ENCODE assay signal across 1 cellular context in the genomic region with DNA sequence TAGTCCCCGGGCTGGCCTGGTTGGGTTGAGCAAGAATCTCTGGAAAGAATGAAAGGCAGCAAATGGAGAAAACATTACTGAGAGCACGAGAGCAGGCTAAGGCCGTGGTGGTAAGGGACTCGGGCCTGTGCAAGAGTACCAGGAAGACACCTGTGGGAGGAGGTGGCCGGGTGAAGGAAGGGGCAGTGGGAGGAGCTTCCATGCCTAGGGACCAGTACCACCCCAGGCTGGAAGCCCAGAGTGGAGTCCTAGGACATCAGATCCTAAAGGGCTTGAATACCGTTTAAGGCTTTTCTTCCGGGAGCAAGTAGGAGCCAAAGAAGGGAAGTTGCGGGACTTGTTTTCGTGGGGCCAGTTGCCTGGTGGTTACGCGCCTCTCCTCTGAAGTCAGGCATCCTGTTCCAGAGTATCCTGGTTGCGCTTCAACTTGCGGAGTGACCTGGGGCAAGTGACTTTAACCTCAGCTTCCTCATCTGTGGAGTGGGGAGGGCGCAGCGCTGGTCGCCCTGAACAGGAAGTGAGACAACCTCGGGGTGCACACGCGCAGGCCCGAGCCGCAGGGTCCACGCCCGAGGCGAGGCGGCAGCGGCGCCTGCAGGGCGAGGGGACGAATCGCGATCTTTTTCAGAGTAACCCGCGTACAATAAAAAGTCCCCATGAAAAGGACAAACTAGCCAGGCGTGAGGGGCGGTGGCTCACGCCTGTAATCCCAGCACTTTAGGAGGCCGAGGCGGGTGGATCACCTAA.
A peak's percentile ranks its signal among the peaks of the same experiment; 100 is the strongest.
TF ChIP-seq lines count a peak whose summit lies in the region.

No MANE protein-coding gene starts in this region.

TF ChIP-seq in HepG2, 621 proteins besides CTCF, POLR2A, EP300 and RAD21 (continued from another document and continues in another):
- TF ChIP-seq E2F5 (CRISPR knock-in tag; conservative IDR thresholded peaks at IDR 0.05): 0 out of 2 replicates have a peak, but pooled peaks have one; percentile 27
- peak in 1 of 2 experiments; percentile 64; a peak in 1 of 4 replicates for TF ChIP-seq KLF16 (CRISPR knock-in tag; IDR thresholded peaks at IDR 0.05)
- no peak for TF ChIP-seq ADNP (CRISPR knock-in tag; IDR thresholded peaks at IDR 0.05)
- peak; percentile 63; the same call in 1 of the 2 replicates for TF ChIP-seq ARNT2 (CRISPR knock-in tag; IDR thresholded peaks at IDR 0.05; ENCODE audit: low read depth)
- TF ChIP-seq ZNF674 (CRISPR knock-in tag; IDR thresholded peaks at IDR 0.05; ENCODE audit: low read depth): peak; percentile 85; the same call in 1 of the 2 replicates
- TF ChIP-seq ONECUT2 (CRISPR knock-in tag; IDR thresholded peaks at IDR 0.05): no peak
- TF ChIP-seq ZNF687 (CRISPR knock-in tag; IDR thresholded peaks at IDR 0.05): peak; percentile 88
- no peak for TF ChIP-seq ZNF282 (IDR thresholded peaks at IDR 0.05; ENCODE audit: partially characterized antibody)
- TF ChIP-seq HNF4A (CRISPR knock-in tag; IDR thresholded peaks at IDR 0.05): peak; percentile 36; the same call in 1 of the 2 replicates
- TF ChIP-seq, protein P1, sequence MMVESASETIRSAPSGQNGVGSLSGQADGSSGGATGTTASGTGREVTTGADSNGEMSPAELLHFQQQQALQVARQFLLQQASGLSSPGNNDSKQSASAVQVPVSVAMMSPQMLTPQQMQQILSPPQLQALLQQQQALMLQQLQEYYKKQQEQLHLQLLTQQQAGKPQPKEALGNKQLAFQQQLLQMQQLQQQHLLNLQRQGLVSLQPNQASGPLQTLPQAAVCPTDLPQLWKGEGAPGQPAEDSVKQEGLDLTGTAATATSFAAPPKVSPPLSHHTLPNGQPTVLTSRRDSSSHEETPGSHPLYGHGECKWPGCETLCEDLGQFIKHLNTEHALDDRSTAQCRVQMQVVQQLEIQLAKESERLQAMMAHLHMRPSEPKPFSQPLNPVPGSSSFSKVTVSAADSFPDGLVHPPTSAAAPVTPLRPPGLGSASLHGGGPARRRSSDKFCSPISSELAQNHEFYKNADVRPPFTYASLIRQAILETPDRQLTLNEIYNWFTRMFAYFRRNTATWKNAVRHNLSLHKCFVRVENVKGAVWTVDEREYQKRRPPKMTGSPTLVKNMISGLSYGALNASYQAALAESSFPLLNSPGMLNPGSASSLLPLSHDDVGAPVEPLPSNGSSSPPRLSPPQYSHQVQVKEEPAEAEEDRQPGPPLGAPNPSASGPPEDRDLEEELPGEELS (CRISPR knock-in tag; IDR thresholded peaks at IDR 0.05): peak; percentile 71
- TF ChIP-seq ZNF318 (CRISPR knock-in tag; IDR thresholded peaks at IDR 0.05): peak; percentile 89; the same call in 1 of the 2 replicates
- peak; percentile 64 for TF ChIP-seq FOSL2 (CRISPR knock-in tag; IDR thresholded peaks at IDR 0.05)
- TF ChIP-seq HHEX (CRISPR knock-in tag; IDR thresholded peaks at IDR 0.05): no peak
- TF ChIP-seq KMT2A (CRISPR knock-in tag; IDR thresholded peaks at IDR 0.05): peak; percentile 83
- peak; percentile 47 for TF ChIP-seq ZNF18 (CRISPR knock-in tag; IDR thresholded peaks at IDR 0.05; ENCODE audit: insufficient replicate concordance)
- TF ChIP-seq GTF2F1 (IDR thresholded peaks at IDR 0.05; ENCODE audit: low read length): no peak
- peak; percentile 86; the same call in 1 of the 2 replicates for TF ChIP-seq ZNF329 (CRISPR knock-in tag; IDR thresholded peaks at IDR 0.05; ENCODE audit: low read depth)
- TF ChIP-seq ZNF326 (CRISPR knock-in tag; IDR thresholded peaks at IDR 0.05; ENCODE audit: borderline replicate concordance): no peak
- 0 out of 2 replicates have a peak, but pooled peaks have one; percentile 35 for TF ChIP-seq MXD1 (CRISPR knock-in tag; IDR thresholded peaks at IDR 0.05)
- peak; percentile 98 for TF ChIP-seq MYPOP (CRISPR knock-in tag; IDR thresholded peaks at IDR 0.05)
- TF ChIP-seq SKI (IDR thresholded peaks at IDR 0.05; ENCODE audit: partially characterized antibody): peak; percentile 68
- TF ChIP-seq ZC3H4 (CRISPR knock-in tag; IDR thresholded peaks at IDR 0.05; ENCODE audit: borderline replicate concordance): no peak; the same call in 1 of the 2 replicates
- TF ChIP-seq, protein P2, sequence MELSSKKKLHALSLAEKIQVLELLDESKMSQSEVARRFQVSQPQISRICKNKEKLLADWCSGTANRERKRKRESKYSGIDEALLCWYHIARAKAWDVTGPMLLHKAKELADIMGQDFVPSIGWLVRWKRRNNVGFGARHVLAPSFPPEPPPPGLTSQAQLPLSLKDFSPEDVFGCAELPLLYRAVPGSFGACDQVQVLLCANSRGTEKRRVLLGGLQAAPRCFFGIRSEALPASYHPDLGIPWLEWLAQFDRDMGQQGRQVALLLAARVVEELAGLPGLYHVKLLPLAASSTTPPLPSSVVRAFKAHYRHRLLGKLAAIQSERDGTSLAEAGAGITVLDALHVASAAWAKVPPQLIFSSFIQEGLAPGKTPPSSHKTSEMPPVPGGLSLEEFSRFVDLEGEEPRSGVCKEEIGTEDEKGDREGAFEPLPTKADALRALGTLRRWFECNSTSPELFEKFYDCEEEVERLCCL (CRISPR knock-in tag; IDR thresholded peaks at IDR 0.05; ENCODE audit: borderline replicate concordance): 0 out of 2 replicates have a peak, but pooled peaks have one; percentile 59
- peak; percentile 19; the same call in 1 of the 2 replicates for TF ChIP-seq ZSCAN25 (CRISPR knock-in tag; IDR thresholded peaks at IDR 0.05)
